ENCODE assay signal across 9 cellular contexts in genomic region chr19:27393591-27393990, GRCh38.
"Had no signal": no experiment of that assay in that cellular context is flagged by ENCODE, and none has a peak within 500 bp of the region (broad histone marks: within the 10 kb centered on the region; RNA-seq: fewer than 3 reads in every experiment).

No MANE protein-coding gene starts in this region.

- DNase-seq: H9, HCEC 1CT, IMR-90, KG1 had no signal

- H3K4me2 ChIP-seq: GM23338 had no signal

- ATAC-seq: GM23338, K562 had no signal

- H3K4me3 ChIP-seq: K562 had no signal

- FAIRE-seq: H1, H54, K562 had no signal

- H3K27ac ChIP-seq: HL-60 had no signal

- H2AFZ ChIP-seq: GM23338 had no signal
